Comparison of ENCODE assay signal across 19 cellular contexts in the genomic region with DNA sequence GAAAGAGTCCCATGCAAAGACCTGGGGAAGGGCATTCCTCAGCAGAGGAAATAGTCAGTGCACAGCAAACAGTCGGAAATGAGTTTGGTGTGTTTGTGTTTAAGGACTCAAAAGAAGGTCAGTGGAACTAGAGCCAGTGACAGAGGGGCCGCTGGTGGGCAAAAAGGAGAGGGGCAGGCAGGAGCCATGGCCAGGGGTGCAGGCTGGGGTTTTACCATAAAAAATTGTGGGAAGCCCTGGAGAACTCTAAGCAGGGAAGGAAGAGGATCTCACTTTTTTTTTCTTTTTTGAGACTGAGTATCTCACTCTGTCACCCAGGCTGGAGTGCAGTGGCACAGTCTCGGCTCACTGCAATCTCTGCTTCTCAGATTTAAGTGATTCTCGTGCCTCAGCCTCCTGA. TPM values are rescaled to one million over a fixed set of nuclear protein-coding genes. Genes with fewer than 3 reads are reported as not detected.
A peak's percentile ranks its signal among the peaks of the same experiment; 100 is the strongest.
DNase-seq lines count a peak whose midpoint lies in the region; ATAC-seq and TF ChIP-seq lines count a peak whose summit lies in the region.
"Had no signal": no experiment of that assay in that cellular context is flagged by ENCODE, and none has a peak within 500 bp of the region (broad histone marks: within the 10 kb centered on the region; RNA-seq: fewer than 3 reads in every experiment).

No MANE protein-coding gene starts in this region.

- H3K9me2 ChIP-seq in GM23338 (ENCODE audit: insufficient read depth): no peaks in the 10 kb centered on the region

- H3K4me2 ChIP-seq in GM23338: no peak overlapping the region; the same call in 1 of the 2 replicates
- H3K4me2 ChIP-seq in neural progenitor cell: peak overlapping the region; percentile 72

- H3K4me1 ChIP-seq in GM23338 (ENCODE audit: insufficient read depth) (peaks cover 27% of the 10 kb centered on the region), neural progenitor cell (peaks cover 41% of the 10 kb centered on the region), stomach smooth muscle (ENCODE audit: control insufficient read depth, insufficient read depth, low read length) (peaks cover 16% of the 10 kb centered on the region)

- POLR2A ChIA-PET in WTC11 (lab: Charles Lee) (no interaction called here), HEK293T (lab: Yijun Ruan, JAX) (no interaction called here)

- ATAC-seq in GM23338 (no peak), WTC11 (no peak)
- ATAC-seq: Panc1 had no signal

- H3K9ac ChIP-seq in neural progenitor cell: no peak overlapping the region
- no peak overlapping the region for H3K9ac ChIP-seq in stomach smooth muscle (ENCODE audit: low read length in 2 of 2)

- H3K79me2 ChIP-seq in GM23338 (replicated peaks; ENCODE audit: insufficient read depth) (no peaks in the 10 kb centered on the region), neural progenitor cell (ENCODE audit: low read depth) (no peaks in the 10 kb centered on the region)

- no peak overlapping the region; the same call in 2 of the 3 replicates for H3K4me3 Mint-ChIP-seq in GM23338
- no peak overlapping the region for H3K4me3 Mint-ChIP-seq in WTC11
- H3K4me3 Mint-ChIP-seq in neural progenitor cell: no peak overlapping the region
- H3K4me3 Mint-ChIP-seq: CD8-positive, alpha-beta memory T cell had no signal

- H3K27ac ChIP-seq in GM23338 (ENCODE audit: low read depth) (no peak overlapping the region), neural progenitor cell (peak overlapping the region; percentile 96), stomach smooth muscle (ENCODE audit: low read length) (peak overlapping the region; percentile 66)
- H3K27ac ChIP-seq: HL-60 had no signal

- H3K9me3 ChIP-seq in neural progenitor cell (ENCODE audit: low read depth) (no peaks in the 10 kb centered on the region), stomach smooth muscle (ENCODE audit: control insufficient read depth in 2 of 2, low read length in 2 of 2) (no peaks in the 10 kb centered on the region)
- H3K9me3 ChIP-seq: SJCRH30 had no signal

- H3K36me3 ChIP-seq in GM23338 (ENCODE audit: insufficient read depth) (no peaks in the 10 kb centered on the region), neural progenitor cell (no peaks in the 10 kb centered on the region), stomach smooth muscle (ENCODE audit: control insufficient read depth in 2 of 2, insufficient read depth in 2 of 2, low read length in 2 of 2) (no peaks in the 10 kb centered on the region)
- H3K36me3 ChIP-seq: SJCRH30 had no signal

- TF ChIP-seq CTCF in GM23338 (conservative IDR thresholded peaks at IDR 0.05; ENCODE audit: low read depth in 2 of 2) (no peak), WTC11 (IDR thresholded peaks at IDR 0.05) (no peak), neural progenitor cell (IDR thresholded peaks at IDR 0.05) (no peak)

- H3K36me3 Mint-ChIP-seq in GM23338 (ENCODE audit: low read depth) (peaks cover 3% of the 10 kb centered on the region; the same call in 1 of the 3 replicates), WTC11 (no peaks in the 10 kb centered on the region), neural progenitor cell (peaks cover 3% of the 10 kb centered on the region)
- H3K36me3 Mint-ChIP-seq: CD8-positive, alpha-beta memory T cell had no signal

- CTCF ChIA-PET in WTC11 (lab: Charles Lee): interaction anchor here (1.2 kb wide), 1 partner anchor 59 kb away, joined by 4 read pairs; no protein-coding TSS in a partner anchor
- CTCF ChIA-PET in HEK293T (lab: Yijun Ruan, JAX): interaction anchor here (1.4 kb wide), 1 partner anchor 17 kb away, joined by 6 read pairs; no protein-coding TSS in a partner anchor

- H3K27me3 Mint-ChIP-seq in GM23338 (ENCODE audit: insufficient read depth, low read depth, poor library complexity) (peaks cover 15% of the 10 kb centered on the region), WTC11 (ENCODE audit: low read depth) (no peaks in the 10 kb centered on the region; the same call in 1 of the 2 replicates), neural progenitor cell (ENCODE audit: insufficient read depth, low read depth) (peaks cover 9% of the 10 kb centered on the region)

- H3K9me3 Mint-ChIP-seq in GM23338 (peaks cover 4% of the 10 kb centered on the region; the same call in 1 of the 3 replicates), WTC11 (no peaks in the 10 kb centered on the region), neural progenitor cell (no peaks in the 10 kb centered on the region)
- H3K9me3 Mint-ChIP-seq: CD8-positive, alpha-beta memory T cell had no signal

- H2AFZ ChIP-seq in GM23338: peak overlapping the region; percentile 4; the same call in 1 of the 2 replicates
- H2AFZ ChIP-seq in neural progenitor cell (replicated peaks): no peak overlapping the region

- no peak for DNase-seq in GM23338 (ENCODE audit: low spot score)
- no peak for DNase-seq in WTC11 (ENCODE audit: low spot score)
- no peak for DNase-seq in neural progenitor cell (ENCODE audit: low spot score)
- DNase-seq in HEK293T (ENCODE audit: extremely low spot score): no peak
- no peak for DNase-seq in RKO (ENCODE audit: low spot score)
- no peak for DNase-seq in NCI-H146 (lab: John Stamatoyannopoulos, UW)
- DNase-seq: CD8-positive, alpha-beta memory T cell; DMS153; GDM1; KG1; NCI-H1105; NCI-H2171; NCI-H345; NCI-H524; NCI-H774 had no signal

- H3K27me3 ChIP-seq in GM23338 (ENCODE audit: insufficient read depth) (no peaks in the 10 kb centered on the region), neural progenitor cell (no peaks in the 10 kb centered on the region), stomach smooth muscle (ENCODE audit: control insufficient read depth in 1 of 2, insufficient read depth in 2 of 2, low read length in 2 of 2) (no peaks in the 10 kb centered on the region)
- H3K27me3 ChIP-seq: SJCRH30 had no signal

- H3F3A ChIP-seq in GM23338 (replicated peaks; ENCODE audit: low read depth) (peaks cover 13% of the 10 kb centered on the region), neural progenitor cell (ENCODE audit: low read depth) (peaks cover 43% of the 10 kb centered on the region)

- no peaks in the 10 kb centered on the region for H4K20me1 ChIP-seq in GM23338 (replicated peaks; ENCODE audit: insufficient read depth)
- H4K20me1 ChIP-seq in neural progenitor cell (ENCODE audit: low read depth): no peaks in the 10 kb centered on the region

- H3K4me1 Mint-ChIP-seq in GM23338 (peaks cover 38% of the 10 kb centered on the region), WTC11 (peaks cover 56% of the 10 kb centered on the region), neural progenitor cell (peaks cover 59% of the 10 kb centered on the region)
- H3K4me1 Mint-ChIP-seq: CD8-positive, alpha-beta memory T cell had no signal

- H3K27ac Mint-ChIP-seq in GM23338 (peak overlapping the region; percentile 74; the same call in 1 of the 2 replicates), WTC11 (peak overlapping the region; percentile 74), neural progenitor cell (peak overlapping the region; percentile 67)

- no peak overlapping the region for H3K4me3 ChIP-seq in GM23338
- no peak overlapping the region for H3K4me3 ChIP-seq in neural progenitor cell
- H3K4me3 ChIP-seq in stomach smooth muscle (ENCODE audit: low read length in 2 of 2): no peak overlapping the region
- H3K4me3 ChIP-seq: SJCRH30 had no signal

TF ChIP-seq in GM23338, 12 proteins besides CTCF, POLR2A, EP300 and RAD21 (continues in another document):
- TF ChIP-seq EZH2 (IDR thresholded peaks at IDR 0.05; ENCODE audit: low read depth, unreplicated experiment): no peak

TF ChIP-seq in WTC11, 78 proteins besides CTCF, POLR2A, EP300 and RAD21 (continues in another document):
- TF ChIP-seq, protein P1, sequence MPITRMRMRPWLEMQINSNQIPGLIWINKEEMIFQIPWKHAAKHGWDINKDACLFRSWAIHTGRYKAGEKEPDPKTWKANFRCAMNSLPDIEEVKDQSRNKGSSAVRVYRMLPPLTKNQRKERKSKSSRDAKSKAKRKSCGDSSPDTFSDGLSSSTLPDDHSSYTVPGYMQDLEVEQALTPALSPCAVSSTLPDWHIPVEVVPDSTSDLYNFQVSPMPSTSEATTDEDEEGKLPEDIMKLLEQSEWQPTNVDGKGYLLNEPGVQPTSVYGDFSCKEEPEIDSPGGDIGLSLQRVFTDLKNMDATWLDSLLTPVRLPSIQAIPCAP (CRISPR knock-in tag; IDR thresholded peaks at IDR 0.05): no peak

TF ChIP-seq in HEK293T, 16 proteins besides CTCF, POLR2A, EP300 and RAD21:
- TF ChIP-seq CTBP1 (IDR thresholded peaks at IDR 0.05; ENCODE audit: borderline replicate concordance) (no peak), ZNF384 (IDR thresholded peaks at IDR 0.05) (no peak), TARDBP (IDR thresholded peaks at IDR 0.05) (no peak), SUZ12 (IDR thresholded peaks at IDR 0.05) (no peak)

RNA-seq across cellular contexts. Expression of gene TARDBP, which starts 33.7 kb away (rescaled TPM):
- 258 and 313 TPM in 2 replicates for total RNA-seq in GM23338 (2014; rRNA removed; shearing (Covaris generic))
- 171 and 204 TPM in 2 replicates for polyA plus RNA-seq in GM23338 (2016; fragmentation: Nextera tagmentation; extraction: Ambion mirVana)
- total RNA-seq in WTC11 (2021) (185 to 228 TPM (median 197 TPM) in 3 replicates), neural progenitor cell (ENCODE audit: low replicate concordance) (170 and 202 TPM in 2 replicates)
